In genomic region chr14:94384342-94384741, GRCh38 we compare ENCODE assay signal across 22 cellular contexts. TPM values are rescaled to one million over a fixed set of nuclear protein-coding genes. Genes with fewer than 3 reads are reported as not detected.
A peak's percentile ranks its signal among the peaks of the same experiment; 100 is the strongest.
DNase-seq lines count a peak whose midpoint lies in the region; ATAC-seq and TF ChIP-seq lines count a peak whose summit lies in the region.
"Had no signal": no experiment of that assay in that cellular context is flagged by ENCODE, and none has a peak within 500 bp of the region (broad histone marks: within the 10 kb centered on the region; RNA-seq: fewer than 3 reads in every experiment).

No MANE protein-coding gene starts in this region.

- CTCF ChIA-PET in CD4-positive, alpha-beta memory T cell (lab: Charles Lee; ENCODE audit: partially characterized antibody): no interaction called here

- no peak overlapping the region for H3K27ac Mint-ChIP-seq in CD4-positive, alpha-beta memory T cell
- H3K27ac Mint-ChIP-seq: B cell; CD4-positive, alpha-beta T cell had no signal

- H3K4me2 ChIP-seq in BLaER1 treated with 17β-estradiol and CSF1 and Interleukin-3, amounts not matched to agents 10 nM and 100 nM: peak overlapping the region in 9 of 11 experiments; percentile 5 to 98 (median 82); a peak in 15 of 22 replicates

- no peak for TF ChIP-seq POLR2A in spleen (IDR thresholded peaks at IDR 0.05)

- H3K4me3 Mint-ChIP-seq in CD4-positive, alpha-beta memory T cell: no peak overlapping the region
- H3K4me3 Mint-ChIP-seq: B cell; CD4-positive, alpha-beta T cell had no signal

- POLR2A ChIA-PET in CD4-positive, alpha-beta memory T cell (lab: Charles Lee; ENCODE audit: partially characterized antibody): no interaction called here

- no peaks in the 10 kb centered on the region for H3K36me3 Mint-ChIP-seq in CD4-positive, alpha-beta memory T cell

- peak overlapping the region in 7 of 11 experiments; percentile 19 to 97 (median 92); a peak in 14 of 22 replicates for H3K27ac ChIP-seq in BLaER1 treated with 17β-estradiol and CSF1 and Interleukin-3, amounts not matched to agents 10 nM and 100 nM
- H3K27ac ChIP-seq in angular gyrus (ENCODE audit: low read depth, low read length) (peak overlapping the region; percentile 24), left lung (peak overlapping the region; percentile 39 to 93), spleen (peak overlapping the region in 6 of 8 donors; percentile 10 to 97 (median 68))
- no peak overlapping the region for H3K27ac ChIP-seq in CD4-positive, alpha-beta memory T cell (ENCODE audit: low read depth, low read length)
- H3K27ac ChIP-seq: GM23248 had no signal

- peaks cover 0 to 100% (median 54%) of the 10 kb centered on the region in 10 experiments; a peak in 15 of 20 replicates for H3K4me1 ChIP-seq in BLaER1 treated with 17β-estradiol and CSF1 and Interleukin-3, amounts not matched to agents 10 nM and 100 nM
- H3K4me1 ChIP-seq in left lung (peaks cover 0 to 79% of the 10 kb centered on the region in 2 donors), spleen (peaks cover 0 to 67% (median 14%) of the 10 kb centered on the region in 6 donors)
- H3K4me1 ChIP-seq in CD4-positive, alpha-beta memory T cell (ENCODE audit: insufficient read depth, low read length): no peaks in the 10 kb centered on the region

- H3K9me3 Mint-ChIP-seq in CD4-positive, alpha-beta memory T cell: peaks cover 0 to 2% (median 0%) of the 10 kb centered on the region in 8 donors
- H3K9me3 Mint-ChIP-seq: CD4-positive, alpha-beta T cell had no signal

- H3K36me3 ChIP-seq in BLaER1 treated with 17β-estradiol and CSF1 and Interleukin-3, amounts not matched to agents 10 nM and 100 nM: peaks cover 0 to 69% (median 0%) of the 10 kb centered on the region in 11 experiments; a peak in 8 of 22 replicates
- H3K36me3 ChIP-seq in left lung (peaks cover 0 to 47% of the 10 kb centered on the region in 2 donors), spleen (peaks cover 0 to 57% (median 3%) of the 10 kb centered on the region in 6 donors)
- H3K36me3 ChIP-seq in CD4-positive, alpha-beta memory T cell (ENCODE audit: insufficient read depth, low read length): no peaks in the 10 kb centered on the region
- H3K36me3 ChIP-seq: Peyer's patch had no signal

- H3K27me3 Mint-ChIP-seq in CD4-positive, alpha-beta memory T cell: peaks cover 3 to 5% of the 10 kb centered on the region in 2 donors
- H3K27me3 Mint-ChIP-seq: B cell; CD4-positive, alpha-beta T cell had no signal

- H4K20me1 ChIP-seq in BLaER1 treated with 17β-estradiol and CSF1 and Interleukin-3, amounts not matched to agents 10 nM and 100 nM: no peaks in the 10 kb centered on the region

- no peak for ATAC-seq in left lung
- no peak for ATAC-seq in GM19023 (IDR thresholded peaks at IDR 0.05; ENCODE audit: unreplicated experiment)

- H3K4me1 Mint-ChIP-seq in CD4-positive, alpha-beta memory T cell: no peaks in the 10 kb centered on the region
- H3K4me1 Mint-ChIP-seq: B cell had no signal

- DNase-seq in left lung (peak; percentile 20 to 35), spleen (no peak)
- no peak for DNase-seq in CD4-positive, alpha-beta memory T cell
- no peak for DNase-seq in activated naive CD4-positive, alpha-beta T cell (lab: John Stamatoyannopoulos, UW)
- DNase-seq in stimulated activated CD4-positive, alpha-beta T cell treated with anti-CD3 and anti-CD28 coated beads, Interleukin-15, amount 100 ng/mL, for 24 hours: no peak
- DNase-seq: Calu3; CD4-positive, alpha-beta T cell; GM23248; HCEC 1CT; NCI-H1092 treated with DMSO at 0.1 percent for 48 hours; NCI-H1694; NCI-H2081 treated with DMSO at 0.1 percent for 48 hours; NCI-H510A; NCI-H748 treated with DMSO at 0.1 percent for 48 hours; NK-92 treated with Interleukin-12 subunit alpha and Interleukin-12 subunit beta, amount 100 ng/mL, for 24 hours had no signal

- H3K4me3 ChIP-seq in BLaER1 treated with 17β-estradiol and CSF1 and Interleukin-3, amounts not matched to agents 10 nM and 100 nM: 0 out of 20 replicates have a peak overlapping the region, but pooled peaks of 1 of the 10 experiments have one; percentile 66
- H3K4me3 ChIP-seq in left lung (no peak overlapping the region), spleen (no peak overlapping the region)
- no peak overlapping the region for H3K4me3 ChIP-seq in CD4-positive, alpha-beta memory T cell (ENCODE audit: low read length in 2 of 2)
- H3K4me3 ChIP-seq: GM12878, GM23248 had no signal

- no peaks in the 10 kb centered on the region for H3K9me3 ChIP-seq in BLaER1 treated with 17β-estradiol and CSF1 and Interleukin-3, amounts not matched to agents 10 nM and 100 nM (replicated peaks in 1 of 11)
- no peaks in the 10 kb centered on the region for H3K9me3 ChIP-seq in left lung
- H3K9me3 ChIP-seq in spleen: no peaks in the 10 kb centered on the region
- no peaks in the 10 kb centered on the region for H3K9me3 ChIP-seq in CD4-positive, alpha-beta memory T cell (ENCODE audit: control insufficient read depth in 1 of 2, low read length in 2 of 2)
- H3K9me3 ChIP-seq: Peyer's patch had no signal

- peak overlapping the region in 5 of 11 experiments; percentile 44 to 89 (median 85); a peak in 11 of 22 replicates for H3K9ac ChIP-seq in BLaER1 treated with 17β-estradiol and CSF1 and Interleukin-3, amounts not matched to agents 10 nM and 100 nM
- H3K9ac ChIP-seq: GM23248 had no signal

- TF ChIP-seq CTCF in left lung (IDR thresholded peaks at IDR 0.05): no peak
- TF ChIP-seq CTCF in spleen (IDR thresholded peaks at IDR 0.05 in 8 of 11, conservative IDR thresholded peaks at IDR 0.05 in 3 of 11): no peak

- intact Hi-C loops in left lung (cut with DNase I): no loop called here
- intact Hi-C loops in spleen (cut with DNase I; ENCODE audit: low total_unique reads): no loop called here
- intact Hi-C loops in CD4-positive, alpha-beta memory T cell (cut with micrococcal nuclease): no loop called here

- no peaks in the 10 kb centered on the region for H3K27me3 ChIP-seq in BLaER1 treated with 17β-estradiol and CSF1 and Interleukin-3, amounts not matched to agents 10 nM and 100 nM
- H3K27me3 ChIP-seq in left lung (no peaks in the 10 kb centered on the region), spleen (replicated peaks in 1 of 7) (no peaks in the 10 kb centered on the region)
- H3K27me3 ChIP-seq in CD4-positive, alpha-beta memory T cell (ENCODE audit: insufficient read depth, low read length): no peaks in the 10 kb centered on the region
- H3K27me3 ChIP-seq: Peyer's patch had no signal

- WGBS in spleen, 5 donors: 91 to 97% (median 93%) methylated on average over 7 of the region's 7 CpGs

RNA-seq across cellular contexts. Expression of gene SERPINA1, which starts 4.1 kb away (rescaled TPM):
- total RNA-seq in left lung (1,000 to 10,000 TPM; 1,065 to 1,514 TPM), spleen (100 to 1,000 TPM; 167 to 701 (median 241) TPM)
- polyA plus RNA-seq in spleen: 10 to 100 TPM; 28.4 to 60.7 (median 43.8) TPM
- total RNA-seq in CD4-positive, alpha-beta memory T cell: under 1 TPM; 0.44 to 0.58 TPM
- polyA plus RNA-seq in CD4-positive, alpha-beta memory T cell: not detected

RNA-seq across cellular contexts. Expression of gene SERPINA2, which starts 17.8 kb away (rescaled TPM):
- not detected for total RNA-seq in left lung
- total RNA-seq in spleen: not detected
- not detected for polyA plus RNA-seq in spleen
- total RNA-seq in CD4-positive, alpha-beta memory T cell: not detected
- not detected for polyA plus RNA-seq in CD4-positive, alpha-beta memory T cell
- total RNA-seq: A172; B cell; Calu3; CD4-positive, alpha-beta T cell; GM12878; GM23248; Peyer's patch had no signal
- polyA plus RNA-seq: GM12878, GM23248 had no signal

Comparison
In these comparisons a context has a peak if more than half of its experiments do, and no peak if none do; other contexts are left out.
1. DNase-seq: peak in left lung (2 of 2); none in spleen (single experiment), CD4-positive, alpha-beta memory T cell (0 of 5), activated naive CD4-positive, alpha-beta T cell (0 of 4) and stimulated activated CD4-positive, alpha-beta T cell treated with anti-CD3 and anti-CD28 coated beads, Interleukin-15, amount 100 ng/mL, for 24 hours (single experiment).
2. RNA of gene SERPINA1, which starts 4.1 kb away (total RNA-seq): 1,065 to 1,514 TPM in left lung and 167 to 701 TPM in spleen; 0.44 to 0.58 TPM in CD4-positive, alpha-beta memory T cell; every median in the first group is over 100 times any median in the second.